Comparison of ENCODE assay signal across 8 cellular contexts in genomic region chr13:74290324-74290773, GRCh38.
DNase-seq lines count a peak whose midpoint lies in the region; ATAC-seq, FAIRE-seq and TF ChIP-seq lines count a peak whose summit lies in the region.

No MANE protein-coding gene starts in this region.

- H3K14ac ChIP-seq in H1 (ENCODE audit: insufficient read length), result no peak overlapping the region

- H3K23ac ChIP-seq in H1 (ENCODE audit: insufficient read length), result no peak overlapping the region

- CTCF ChIA-PET in activated B cell treated with CpG ODN at 0.5 μM for 24 hours (lab: Charles Lee), result interaction anchor here (0.5 to 7.5 kb wide), 5 partner anchors 39 to 478 kb away, joined by 3 to 118 read pairs (median 5); no protein-coding TSS in a partner anchor
- CTCF ChIA-PET in H1 (lab: Charles Lee; ENCODE audit: partially characterized antibody), result interaction anchor here (0.7 to 2.2 kb wide), 6 partner anchors 19 to 968 kb away, joined by 3 to 6 read pairs (median 3); no protein-coding TSS in a partner anchor

- H3K4me3 ChIP-seq in H1 (ENCODE audit: extremely low read depth in 1 of 4, insufficient read depth in 2 of 4, low read depth in 3 of 4, low read length in 4 of 4) (peak overlapping the region in 1 of 4 experiments; percentile 33; a peak in 1 of 8 replicates), mucosa of descending colon (no peak overlapping the region)

- no peak overlapping the region for H3K18ac ChIP-seq in H1 (ENCODE audit: extremely low read depth, low read length)

- H3K4me3 Mint-ChIP-seq in activated B cell treated with CpG ODN at 0.5 μM for 24 hours, result peak overlapping the region; percentile 74

- H3K36me3 ChIP-seq in H1 (ENCODE audit: control insufficient read depth in 2 of 4, insufficient read depth in 4 of 4, low read length in 3 of 4) (no peaks in the 10 kb centered on the region), mucosa of descending colon (ENCODE audit: low read depth) (no peaks in the 10 kb centered on the region)

- no peak for TF ChIP-seq EP300 in H1 (IDR thresholded peaks at IDR 0.05; ENCODE audit: borderline replicate concordance in 1 of 2, low read depth in 2 of 2, low read length in 2 of 2)

- H3K27me3 Mint-ChIP-seq in activated B cell treated with CpG ODN at 0.5 μM for 24 hours, result no peaks in the 10 kb centered on the region

- no peak for TF ChIP-seq POLR2A in H1 (IDR thresholded peaks at IDR 0.05; ENCODE audit: control extremely low read depth in 1 of 2, low read depth in 2 of 2, low read length in 2 of 2)

- FAIRE-seq in H1 (lab: Jason Lieb, UNC), result peak; percentile 90

- H3K27ac Mint-ChIP-seq in activated B cell treated with CpG ODN at 0.5 μM for 24 hours, result peak overlapping the region; percentile 85

- H3K9ac ChIP-seq in H1 (replicated peaks in 1 of 4; ENCODE audit: extremely low read depth in 1 of 4, low read depth in 3 of 4, low read length in 3 of 4), result no peak overlapping the region

- H3K4me1 ChIP-seq in H1 (replicated peaks in 1 of 4; ENCODE audit: control insufficient read depth in 3 of 4, insufficient read depth in 4 of 4, low read length in 3 of 4), result peaks cover 8 to 20% (median 16%) of the 10 kb centered on the region in 4 experiments; a peak in 6 of 7 replicates
- peaks cover 20% of the 10 kb centered on the region for H3K4me1 ChIP-seq in mucosa of descending colon (ENCODE audit: low read depth)

- peak overlapping the region; percentile 29 to 43; a peak in 3 of 4 replicates for H3K4me2 ChIP-seq in H1 (ENCODE audit: insufficient read depth in 1 of 2, low read depth in 2 of 2, low read length in 2 of 2)

- no peak overlapping the region for H2BK15ac ChIP-seq in H1 (ENCODE audit: low read length)

- ATAC-seq in HG02610 (IDR thresholded peaks at IDR 0.05; ENCODE audit: unreplicated experiment) (peak; percentile 88), activated B cell treated with CpG ODN at 0.5 μM for 24 hours (ENCODE audit: low read depth) (peak; percentile 83), mucosa of descending colon (peak; percentile 47)

- POLR2A ChIA-PET in activated B cell treated with CpG ODN at 0.5 μM for 24 hours (lab: Charles Lee), result interaction anchor here (1.1 to 4.2 kb wide), 2 partner anchors 156 to 523 kb away, joined by 4 to 50 read pairs; partner anchors contain the start of gene KLF12
- POLR2A ChIA-PET in H1 (lab: Charles Lee; ENCODE audit: partially characterized antibody), result no interaction called here

- H2BK120ac ChIP-seq in H1 (replicated peaks; ENCODE audit: low read depth, low read length), result no peak overlapping the region

- no peak overlapping the region for H2BK12ac ChIP-seq in H1 (ENCODE audit: low read depth, low read length)

- peaks cover 51% of the 10 kb centered on the region for H3K4me1 Mint-ChIP-seq in activated B cell treated with CpG ODN at 0.5 μM for 24 hours

- H3K27ac ChIP-seq in H1 (ENCODE audit: low read depth, low read length), result no peak overlapping the region

- no peak overlapping the region for H2BK5ac ChIP-seq in H1 (ENCODE audit: low read depth, low read length)

- peak overlapping the region; percentile 35; the same call in 1 of the 2 replicates for H2AFZ ChIP-seq in H1 (ENCODE audit: low read length)

- H4K91ac ChIP-seq in H1 (replicated peaks; ENCODE audit: insufficient read length, low read length), result no peak overlapping the region

- H3K27me3 ChIP-seq in H1 (replicated peaks in 1 of 4; ENCODE audit: control insufficient read depth in 3 of 4, extremely low read depth in 1 of 4, insufficient read depth in 3 of 4, low read length in 3 of 4), result peaks cover 0 to 1% (median 0%) of the 10 kb centered on the region in 4 experiments; a peak in 1 of 7 replicates

- H3K79me1 ChIP-seq in H1 (ENCODE audit: low read depth, low read length), result no peaks in the 10 kb centered on the region

- intact Hi-C loops in activated B cell treated with CpG ODN at 0.5 μM for 24 hours (cut with micrococcal nuclease) (loop anchor here (2.0 to 5.0 kb wide), 2 partner anchors 1233 to 1564 kb away; partner anchors contain the start of genes BORA, KLF5 and MZT1), mucosa of descending colon (cut with DNase I, micrococcal nuclease) (no loop called here)

- TF ChIP-seq CTCF in activated B cell treated with CpG ODN at 0.5 μM for 24 hours (IDR thresholded peaks at IDR 0.05) (no peak), H1 (IDR thresholded peaks at IDR 0.05; ENCODE audit: control extremely low read depth in 1 of 3, insufficient read depth in 1 of 3, low read depth in 1 of 3, low read length in 3 of 3) (no peak), mucosa of descending colon (IDR thresholded peaks at IDR 0.05) (no peak)

- no peaks in the 10 kb centered on the region for H3K79me2 ChIP-seq in H1 (ENCODE audit: control insufficient read depth in 1 of 2, insufficient read depth in 2 of 2, low read length in 2 of 2)

- no peak overlapping the region for H3K4ac ChIP-seq in H1 (replicated peaks; ENCODE audit: insufficient read length, low read depth, low read length)

- 15% methylated on average over 6 of the region's 6 CpGs; no CpG with 5 or more reads in 1 of the 2 experiments for WGBS in H1 (ENCODE audit: extremely low coverage in 1 of 2, insufficient coverage in 1 of 2, insufficient read length in 1 of 2, insufficient replicate concordance in 2 of 2, low coverage in 1 of 2, low lambda C conversion rate in 2 of 2, missing lambda C conversion rate in 1 of 2), 2 experiments

- H3K9me3 Mint-ChIP-seq in activated B cell treated with CpG ODN at 0.5 μM for 24 hours, result no peaks in the 10 kb centered on the region

- no peaks in the 10 kb centered on the region for H3K9me3 ChIP-seq in H1 (ENCODE audit: insufficient read depth in 2 of 2, low read depth in 1 of 2, low read length in 1 of 2)
- no peaks in the 10 kb centered on the region for H3K9me3 ChIP-seq in mucosa of descending colon

- H3K56ac ChIP-seq in H1 (replicated peaks; ENCODE audit: insufficient read length, low read depth, low read length), result no peak overlapping the region

- H3K36me3 Mint-ChIP-seq in activated B cell treated with CpG ODN at 0.5 μM for 24 hours (ENCODE audit: low read depth), result no peaks in the 10 kb centered on the region

- H3K23me2 ChIP-seq in H1 (ENCODE audit: low read depth, low read length), result no peaks in the 10 kb centered on the region; the same call in 1 of the 2 replicates

- no peak overlapping the region for H2BK20ac ChIP-seq in H1 (ENCODE audit: low read length)

- H4K20me1 ChIP-seq in H1 (replicated peaks in 1 of 2; ENCODE audit: control insufficient read depth in 1 of 2, insufficient read depth in 2 of 2, low read length in 2 of 2), result no peaks in the 10 kb centered on the region

- H4K8ac ChIP-seq in H1 (ENCODE audit: extremely low read depth, insufficient read depth, low read length), result no peak overlapping the region

- DNase-seq in SIG-M5 treated with dmso at 0.1 percent for 504 hours (lab: John Stamatoyannopoulos, UW; ENCODE audit: unreplicated experiment) (peak; percentile 35), SIG-M5 (lab: John Stamatoyannopoulos, UW) (no peak), NCI-H1436 (lab: John Stamatoyannopoulos, UW) (peak; percentile 98), activated B cell treated with CpG ODN at 0.5 μM for 24 hours (peak; percentile 17), H1 (ENCODE audit: low read depth in 1 of 2, low spot score in 2 of 2) (no peak), mucosa of descending colon (peak in 1 of 3 donors; percentile 19), EL (no peak)

- no peak overlapping the region for H4K5ac ChIP-seq in H1 (ENCODE audit: insufficient read length, low read depth, low read length)

- TF ChIP-seq RAD21 in H1 (IDR thresholded peaks at IDR 0.05 in 1 of 2, conservative IDR thresholded peaks at IDR 0.05 in 1 of 2; ENCODE audit: low read depth in 2 of 2, low read length in 2 of 2), result no peak

- no peak overlapping the region for H2AK5ac ChIP-seq in H1 (ENCODE audit: low read depth, low read length)

TF ChIP-seq in H1, 55 proteins besides CTCF, POLR2A, EP300 and RAD21:
- TF ChIP-seq CBX5 (IDR thresholded peaks at IDR 0.05; ENCODE audit: low read depth, low read length), result no peak
- TF ChIP-seq JUND (IDR thresholded peaks at IDR 0.05; ENCODE audit: low read length), result peak; percentile 80; the same call in 1 of the 2 replicates
- TF ChIP-seq CHD2 (IDR thresholded peaks at IDR 0.05; ENCODE audit: low read length), result peak; percentile 61; the same call in 1 of the 2 replicates
- TF ChIP-seq ATF2 (IDR thresholded peaks at IDR 0.05; ENCODE audit: low read length), result peak; percentile 99
- TF ChIP-seq SP1 (IDR thresholded peaks at IDR 0.05; ENCODE audit: low read depth, low read length), result peak; percentile 91
- 0 out of 2 replicates have a peak, but pooled peaks have one; percentile 15 for TF ChIP-seq JUN (IDR thresholded peaks at IDR 0.05; ENCODE audit: low read depth, low read length)
- TF ChIP-seq MAFK (IDR thresholded peaks at IDR 0.05; ENCODE audit: low read depth, low read length), result peak; percentile 50
- no peak for TF ChIP-seq KDM5A (IDR thresholded peaks at IDR 0.05; ENCODE audit: low read length)
- TF ChIP-seq CREB1 (IDR thresholded peaks at IDR 0.05), result peak; percentile 62
- TF ChIP-seq BCL11A (IDR thresholded peaks at IDR 0.05; ENCODE audit: low read depth in 2 of 2, low read length in 2 of 2), result no peak
- TF ChIP-seq SAP30 (IDR thresholded peaks at IDR 0.05; ENCODE audit: insufficient read depth, insufficient replicate concordance, low read length), result no peak
- TF ChIP-seq EZH2 (IDR thresholded peaks at IDR 0.05; ENCODE audit: low read depth, low read length, severe bottlenecking), result no peak
- peak; percentile 58 for TF ChIP-seq SP2 (IDR thresholded peaks at IDR 0.05; ENCODE audit: low read length)

Comparison
In these comparisons a context has a peak if more than half of its experiments do, and no peak if none do; other contexts are left out.
1. DNase-seq: peak in SIG-M5 treated with dmso at 0.1 percent for 504 hours (single experiment), NCI-H1436 (single experiment) and activated B cell treated with CpG ODN at 0.5 μM for 24 hours (single experiment); none in SIG-M5 (single experiment), H1 (0 of 2) and EL (single experiment).
2. Peak in every context shown above with its lines, with median percentiles within 50 percentile points of each other: ATAC-seq.